Comparison of ENCODE assay signal across 19 cellular contexts in the genomic region with DNA sequence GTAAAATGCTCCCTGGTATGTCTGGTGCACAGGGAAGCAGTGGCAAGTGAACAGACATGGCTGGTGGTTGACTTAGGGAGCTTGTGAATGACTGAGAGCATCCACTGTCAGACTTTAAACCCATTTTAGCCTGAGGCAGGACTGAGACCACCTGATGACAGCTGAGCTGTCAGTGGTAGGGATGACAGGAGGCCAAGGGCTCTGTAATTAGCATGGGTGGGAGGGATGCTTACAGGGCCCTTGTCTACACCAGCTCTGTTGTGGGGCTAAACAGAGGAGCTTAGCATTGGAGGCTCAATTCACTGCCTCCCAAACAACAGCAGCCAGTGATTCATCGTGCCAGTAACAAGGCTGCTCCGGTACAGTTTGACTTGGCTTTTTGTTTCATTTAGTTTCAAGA.
A peak's percentile ranks its signal among the peaks of the same experiment; 100 is the strongest.
DNase-seq lines count a peak whose midpoint lies in the region; ATAC-seq and TF ChIP-seq lines count a peak whose summit lies in the region.
"Had no signal": no experiment of that assay in that cellular context is flagged by ENCODE, and none has a peak within 500 bp of the region (broad histone marks: within the 10 kb centered on the region; RNA-seq: fewer than 3 reads in every experiment).

No MANE protein-coding gene starts in this region.

- H3K4me3 Mint-ChIP-seq in activated T-helper 17 cell treated with anti-CD3 and anti-CD28 coated beads, Interleukin-2, amount 50 U/mL, for 72 hours = no peak overlapping the region
- no peak overlapping the region for H3K4me3 Mint-ChIP-seq in progenitor cell of endocrine pancreas (ENCODE audit: low read depth)
- H3K4me3 Mint-ChIP-seq: GM23338 had no signal

- no peaks in the 10 kb centered on the region for H3K4me1 Mint-ChIP-seq in activated T-helper 17 cell treated with anti-CD3 and anti-CD28 coated beads, Interleukin-2, amount 50 U/mL, for 72 hours
- H3K4me1 Mint-ChIP-seq in progenitor cell of endocrine pancreas (ENCODE audit: low read depth) = no peaks in the 10 kb centered on the region
- H3K4me1 Mint-ChIP-seq: GM23338 had no signal

- no peak for TF ChIP-seq CTCF in progenitor cell of endocrine pancreas (IDR thresholded peaks at IDR 0.05; ENCODE audit: unreplicated experiment)

- H3K9me3 Mint-ChIP-seq in activated T-helper 17 cell treated with anti-CD3 and anti-CD28 coated beads, Interleukin-2, amount 50 U/mL, for 72 hours = no peaks in the 10 kb centered on the region
- no peaks in the 10 kb centered on the region for H3K9me3 Mint-ChIP-seq in progenitor cell of endocrine pancreas (ENCODE audit: low read depth)
- H3K9me3 Mint-ChIP-seq: GM23338 had no signal

- no peak for ATAC-seq in activated T-helper 17 cell treated with anti-CD3 and anti-CD28 coated beads, Interleukin-2, amount 50 U/mL, for 72 hours (replicated peaks)
- ATAC-seq in GM18907 (IDR thresholded peaks at IDR 0.05; ENCODE audit: unreplicated experiment) (no peak), HG03520 (IDR thresholded peaks at IDR 0.05; ENCODE audit: unreplicated experiment) (no peak)
- ATAC-seq: GM23338 had no signal

- peak; percentile 54 for DNase-seq in NCI-H69 (lab: John Stamatoyannopoulos, UW)
- DNase-seq in globus pallidus (ENCODE audit: low spot score) = peak; percentile 40
- DNase-seq in superior temporal gyrus (ENCODE audit: extremely low spot score) = peak; percentile 34
- no peak for DNase-seq in progenitor cell of endocrine pancreas (ENCODE audit: low spot score, unreplicated experiment)
- DNase-seq: ACHN, GDM1, HCEC 1CT, MM.1S, NCI-H1092, NCI-H146, NCI-H2029 treated with DMSO at 0.1 percent for 48 hours, NCI-H2171, NCI-H526 treated with DMSO at 0.1 percent for 48 hours, RPMI8226, SHP77 treated with DMSO at 0.1 percent for 48 hours had no signal

- H3K27ac Mint-ChIP-seq in activated T-helper 17 cell treated with anti-CD3 and anti-CD28 coated beads, Interleukin-2, amount 50 U/mL, for 72 hours = peak overlapping the region; percentile 2
- no peak overlapping the region for H3K27ac Mint-ChIP-seq in progenitor cell of endocrine pancreas
- H3K27ac Mint-ChIP-seq: GM23338 had no signal

- no peaks in the 10 kb centered on the region for H3K36me3 Mint-ChIP-seq in activated T-helper 17 cell treated with anti-CD3 and anti-CD28 coated beads, Interleukin-2, amount 50 U/mL, for 72 hours (ENCODE audit: low read depth)
- no peaks in the 10 kb centered on the region for H3K36me3 Mint-ChIP-seq in progenitor cell of endocrine pancreas (ENCODE audit: insufficient read depth)

- H3K27me3 Mint-ChIP-seq in activated T-helper 17 cell treated with anti-CD3 and anti-CD28 coated beads, Interleukin-2, amount 50 U/mL, for 72 hours = no peaks in the 10 kb centered on the region
- peaks cover 4% of the 10 kb centered on the region for H3K27me3 Mint-ChIP-seq in progenitor cell of endocrine pancreas
